In the genomic region with DNA sequence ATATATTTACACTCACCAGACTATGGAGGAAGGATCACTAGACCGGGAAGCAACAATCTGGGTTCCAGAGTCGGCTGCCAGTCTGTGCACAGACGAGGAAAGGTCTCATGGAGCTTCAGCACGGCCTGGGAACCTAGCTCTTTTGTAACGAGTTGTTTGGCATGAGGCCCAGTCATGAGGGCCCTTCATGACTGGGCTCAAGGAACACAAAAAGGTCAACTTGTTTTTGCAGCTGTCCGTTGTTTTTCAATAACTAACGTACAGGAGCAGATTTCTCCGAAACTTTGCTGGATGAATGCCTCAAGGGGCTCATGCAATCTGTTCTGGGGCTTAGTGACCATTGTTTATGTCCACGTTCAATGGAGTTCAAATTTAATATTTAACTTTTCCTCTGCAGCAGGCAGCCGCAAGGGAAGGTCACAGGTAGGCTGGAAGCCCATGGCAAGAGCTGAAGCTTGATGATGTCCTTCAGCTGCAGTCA, we compare ENCODE assay signal across 1 cellular context.
TF ChIP-seq lines count a peak whose summit lies in the region.

No MANE protein-coding gene starts in this region.

TF ChIP-seq in HepG2, 621 proteins besides CTCF, POLR2A, EP300 and RAD21 (continued from another document and continues in another):
- TF ChIP-seq ZBTB4 (CRISPR knock-in tag; IDR thresholded peaks at IDR 0.05; ENCODE audit: borderline replicate concordance) (no peak), ZNF766 (CRISPR knock-in tag; IDR thresholded peaks at IDR 0.05; ENCODE audit: borderline replicate concordance) (no peak), PHB2 (IDR thresholded peaks at IDR 0.05; ENCODE audit: partially characterized antibody) (no peak), ZNF562 (CRISPR knock-in tag; IDR thresholded peaks at IDR 0.05; ENCODE audit: borderline replicate concordance) (no peak), ZSCAN31 (CRISPR knock-in tag; IDR thresholded peaks at IDR 0.05; ENCODE audit: low read depth) (no peak), ZNF44 (CRISPR knock-in tag; IDR thresholded peaks at IDR 0.05) (no peak), SNAPC2 (CRISPR knock-in tag; IDR thresholded peaks at IDR 0.05) (no peak), HNF1B (CRISPR knock-in tag; IDR thresholded peaks at IDR 0.05) (peak; percentile 52; the same call in 1 of the 2 replicates), HIVEP1 (CRISPR knock-in tag; IDR thresholded peaks at IDR 0.05) (no peak), ZNF616 (CRISPR knock-in tag; IDR thresholded peaks at IDR 0.05; ENCODE audit: low read depth) (no peak), SP140L (CRISPR knock-in tag; IDR thresholded peaks at IDR 0.05; ENCODE audit: borderline replicate concordance) (no peak), ZNF713 (CRISPR knock-in tag; IDR thresholded peaks at IDR 0.05) (no peak), MEIS1 (CRISPR knock-in tag; IDR thresholded peaks at IDR 0.05; ENCODE audit: borderline replicate concordance) (no peak), NAIF1 (CRISPR knock-in tag; IDR thresholded peaks at IDR 0.05; ENCODE audit: borderline replicate concordance) (no peak), ZNF17 (CRISPR knock-in tag; IDR thresholded peaks at IDR 0.05) (no peak), ZNF3 (CRISPR knock-in tag; IDR thresholded peaks at IDR 0.05) (0 out of 2 replicates have a peak, but pooled peaks have one; percentile 40), CEBPG (CRISPR knock-in tag; IDR thresholded peaks at IDR 0.05) (peak; percentile 16; the same call in 1 of the 2 replicates), HDAC1 (CRISPR knock-in tag; IDR thresholded peaks at IDR 0.05) (peak; percentile 40; the same call in 1 of the 2 replicates), TP53 (CRISPR knock-in tag; conservative IDR thresholded peaks at IDR 0.05) (no peak), POLR2AphosphoS2 (IDR thresholded peaks at IDR 0.05; ENCODE audit: low read depth, low read length) (no peak), GLI4 (CRISPR knock-in tag; IDR thresholded peaks at IDR 0.05; ENCODE audit: borderline replicate concordance) (no peak), ZNF12 (CRISPR knock-in tag; IDR thresholded peaks at IDR 0.05) (peak; percentile 99), IRX3 (CRISPR knock-in tag; IDR thresholded peaks at IDR 0.05; ENCODE audit: borderline replicate concordance, low read depth) (no peak), ZNF550 (CRISPR knock-in tag; IDR thresholded peaks at IDR 0.05; ENCODE audit: borderline replicate concordance) (no peak), ZNF382 (CRISPR knock-in tag; IDR thresholded peaks at IDR 0.05; ENCODE audit: borderline replicate concordance) (no peak), TBP (CRISPR knock-in tag; IDR thresholded peaks at IDR 0.05) (no peak), ZNF589 (CRISPR knock-in tag; conservative IDR thresholded peaks at IDR 0.05) (no peak), TEAD2 (CRISPR knock-in tag; IDR thresholded peaks at IDR 0.05) (no peak), ZNF33A (CRISPR knock-in tag; IDR thresholded peaks at IDR 0.05; ENCODE audit: borderline replicate concordance) (no peak; the same call in 1 of the 2 replicates), MAZ (IDR thresholded peaks at IDR 0.05; ENCODE audit: borderline replicate concordance, low read depth, low read length) (no peak), MAZ (CRISPR knock-in tag; IDR thresholded peaks at IDR 0.05; ENCODE audit: low read depth) (no peak), ZNF180 (CRISPR knock-in tag; IDR thresholded peaks at IDR 0.05; ENCODE audit: borderline replicate concordance, low read depth) (no peak), SMAD1 (CRISPR knock-in tag; IDR thresholded peaks at IDR 0.05; ENCODE audit: borderline replicate concordance, low read depth) (no peak), SCMH1 (CRISPR knock-in tag; IDR thresholded peaks at IDR 0.05; ENCODE audit: borderline replicate concordance) (no peak), ZNF224 (CRISPR knock-in tag; IDR thresholded peaks at IDR 0.05) (no peak), ZFP82 (CRISPR knock-in tag; IDR thresholded peaks at IDR 0.05; ENCODE audit: borderline replicate concordance) (no peak), ZBTB14 (CRISPR knock-in tag; IDR thresholded peaks at IDR 0.05) (no peak), ZFP1 (CRISPR knock-in tag; IDR thresholded peaks at IDR 0.05) (peak; percentile 78; the same call in 1 of the 2 replicates), SMYD3 (CRISPR knock-in tag; IDR thresholded peaks at IDR 0.05) (no peak), ATRX (CRISPR knock-in tag; IDR thresholded peaks at IDR 0.05; ENCODE audit: borderline replicate concordance) (no peak), CBFB (CRISPR knock-in tag; IDR thresholded peaks at IDR 0.05) (no peak), GTF2F1 (IDR thresholded peaks at IDR 0.05; ENCODE audit: low read length) (no peak), CREBL2 (CRISPR knock-in tag; IDR thresholded peaks at IDR 0.05; ENCODE audit: borderline replicate concordance) (no peak), ZBTB49 (CRISPR knock-in tag; IDR thresholded peaks at IDR 0.05; ENCODE audit: borderline replicate concordance) (no peak), JARID2 (CRISPR knock-in tag; IDR thresholded peaks at IDR 0.05; ENCODE audit: insufficient replicate concordance) (no peak), TRIM24 (CRISPR knock-in tag; IDR thresholded peaks at IDR 0.05) (no peak), ZNF598 (CRISPR knock-in tag; IDR thresholded peaks at IDR 0.05; ENCODE audit: borderline replicate concordance) (no peak), RFX1 (IDR thresholded peaks at IDR 0.05) (no peak), MIER3 (CRISPR knock-in tag; IDR thresholded peaks at IDR 0.05; ENCODE audit: borderline replicate concordance) (no peak), IRF2 (CRISPR knock-in tag; IDR thresholded peaks at IDR 0.05) (peak; percentile 66), ZSCAN20 (CRISPR knock-in tag; IDR thresholded peaks at IDR 0.05; ENCODE audit: borderline replicate concordance) (no peak), NFKBIZ (CRISPR knock-in tag; IDR thresholded peaks at IDR 0.05) (no peak)
- TF ChIP-seq, protein P1, sequence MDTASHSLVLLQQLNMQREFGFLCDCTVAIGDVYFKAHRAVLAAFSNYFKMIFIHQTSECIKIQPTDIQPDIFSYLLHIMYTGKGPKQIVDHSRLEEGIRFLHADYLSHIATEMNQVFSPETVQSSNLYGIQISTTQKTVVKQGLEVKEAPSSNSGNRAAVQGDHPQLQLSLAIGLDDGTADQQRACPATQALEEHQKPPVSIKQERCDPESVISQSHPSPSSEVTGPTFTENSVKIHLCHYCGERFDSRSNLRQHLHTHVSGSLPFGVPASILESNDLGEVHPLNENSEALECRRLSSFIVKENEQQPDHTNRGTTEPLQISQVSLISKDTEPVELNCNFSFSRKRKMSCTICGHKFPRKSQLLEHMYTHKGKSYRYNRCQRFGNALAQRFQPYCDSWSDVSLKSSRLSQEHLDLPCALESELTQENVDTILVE (CRISPR knock-in tag; IDR thresholded peaks at IDR 0.05): peak; percentile 57; the same call in 1 of the 2 replicates
- TF ChIP-seq, protein P2, sequence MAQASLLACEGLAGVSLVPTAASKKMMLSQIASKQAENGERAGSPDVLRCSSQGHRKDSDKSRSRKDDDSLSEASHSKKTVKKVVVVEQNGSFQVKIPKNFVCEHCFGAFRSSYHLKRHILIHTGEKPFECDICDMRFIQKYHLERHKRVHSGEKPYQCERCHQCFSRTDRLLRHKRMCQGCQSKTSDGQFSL (CRISPR knock-in tag; IDR thresholded peaks at IDR 0.05): no peak
- TF ChIP-seq, protein P3, sequence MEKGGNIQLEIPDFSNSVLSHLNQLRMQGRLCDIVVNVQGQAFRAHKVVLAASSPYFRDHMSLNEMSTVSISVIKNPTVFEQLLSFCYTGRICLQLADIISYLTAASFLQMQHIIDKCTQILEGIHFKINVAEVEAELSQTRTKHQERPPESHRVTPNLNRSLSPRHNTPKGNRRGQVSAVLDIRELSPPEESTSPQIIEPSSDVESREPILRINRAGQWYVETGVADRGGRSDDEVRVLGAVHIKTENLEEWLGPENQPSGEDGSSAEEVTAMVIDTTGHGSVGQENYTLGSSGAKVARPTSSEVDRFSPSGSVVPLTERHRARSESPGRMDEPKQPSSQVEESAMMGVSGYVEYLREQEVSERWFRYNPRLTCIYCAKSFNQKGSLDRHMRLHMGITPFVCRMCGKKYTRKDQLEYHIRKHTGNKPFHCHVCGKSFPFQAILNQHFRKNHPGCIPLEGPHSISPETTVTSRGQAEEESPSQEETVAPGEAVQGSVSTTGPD (CRISPR knock-in tag; IDR thresholded peaks at IDR 0.05): no peak
- TF ChIP-seq, protein P4, sequence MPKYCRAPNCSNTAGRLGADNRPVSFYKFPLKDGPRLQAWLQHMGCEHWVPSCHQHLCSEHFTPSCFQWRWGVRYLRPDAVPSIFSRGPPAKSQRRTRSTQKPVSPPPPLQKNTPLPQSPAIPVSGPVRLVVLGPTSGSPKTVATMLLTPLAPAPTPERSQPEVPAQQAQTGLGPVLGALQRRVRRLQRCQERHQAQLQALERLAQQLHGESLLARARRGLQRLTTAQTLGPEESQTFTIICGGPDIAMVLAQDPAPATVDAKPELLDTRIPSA (CRISPR knock-in tag; IDR thresholded peaks at IDR 0.05; ENCODE audit: borderline replicate concordance): no peak
- TF ChIP-seq, protein P5, sequence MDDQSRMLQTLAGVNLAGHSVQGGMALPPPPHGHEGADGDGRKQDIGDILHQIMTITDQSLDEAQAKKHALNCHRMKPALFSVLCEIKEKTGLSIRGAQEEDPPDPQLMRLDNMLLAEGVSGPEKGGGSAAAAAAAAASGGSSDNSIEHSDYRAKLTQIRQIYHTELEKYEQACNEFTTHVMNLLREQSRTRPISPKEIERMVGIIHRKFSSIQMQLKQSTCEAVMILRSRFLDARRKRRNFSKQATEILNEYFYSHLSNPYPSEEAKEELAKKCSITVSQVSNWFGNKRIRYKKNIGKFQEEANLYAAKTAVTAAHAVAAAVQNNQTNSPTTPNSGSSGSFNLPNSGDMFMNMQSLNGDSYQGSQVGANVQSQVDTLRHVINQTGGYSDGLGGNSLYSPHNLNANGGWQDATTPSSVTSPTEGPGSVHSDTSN (CRISPR knock-in tag; IDR thresholded peaks at IDR 0.05; ENCODE audit: borderline replicate concordance): no peak
